1 cellular context compared by ENCODE assay signal in the genomic region with DNA sequence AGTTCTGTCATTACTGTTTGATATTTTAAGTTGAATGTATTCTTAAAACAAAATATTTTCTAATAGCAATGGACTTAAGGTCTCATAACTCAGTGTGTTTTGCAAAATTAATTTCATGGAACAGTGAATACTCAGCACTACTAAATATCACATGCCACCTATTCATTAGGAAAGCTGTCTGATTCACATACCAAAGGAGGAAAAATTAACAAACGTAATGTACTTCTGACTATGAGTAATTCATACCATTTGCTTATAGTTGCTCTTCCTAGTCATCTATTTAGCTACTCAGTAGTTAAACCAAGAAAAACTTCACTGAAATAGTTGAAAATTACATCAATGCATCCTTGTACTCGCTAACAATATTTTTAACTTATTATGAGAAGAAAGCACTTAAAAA.
TF ChIP-seq lines count a peak whose summit lies in the region.

No MANE protein-coding gene starts in this region.

TF ChIP-seq in A549, 52 proteins besides CTCF, POLR2A, EP300 and RAD21 (continued from another document):
- TF ChIP-seq HOXA7 (CRISPR knock-in tag; IDR thresholded peaks at IDR 0.05): no peak
- TF ChIP-seq, protein P1, sequence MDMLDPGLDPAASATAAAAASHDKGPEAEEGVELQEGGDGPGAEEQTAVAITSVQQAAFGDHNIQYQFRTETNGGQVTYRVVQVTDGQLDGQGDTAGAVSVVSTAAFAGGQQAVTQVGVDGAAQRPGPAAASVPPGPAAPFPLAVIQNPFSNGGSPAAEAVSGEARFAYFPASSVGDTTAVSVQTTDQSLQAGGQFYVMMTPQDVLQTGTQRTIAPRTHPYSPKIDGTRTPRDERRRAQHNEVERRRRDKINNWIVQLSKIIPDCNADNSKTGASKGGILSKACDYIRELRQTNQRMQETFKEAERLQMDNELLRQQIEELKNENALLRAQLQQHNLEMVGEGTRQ (IDR thresholded peaks at IDR 0.05): no peak
